ENCODE assay signal across 8 cellular contexts in genomic region chr6:84415068-84415467, GRCh38.
"Had no signal": no experiment of that assay in that cellular context is flagged by ENCODE, and none has a peak within 500 bp of the region (broad histone marks: within the 10 kb centered on the region; RNA-seq: fewer than 3 reads in every experiment).

No MANE protein-coding gene starts in this region.

- DNase-seq: H9, HCEC 1CT had no signal

- H3K9me3 Mint-ChIP-seq: GM23338, H9 had no signal

- ATAC-seq: GM23338, HepG2 had no signal

- H3K4me3 ChIP-seq: GM23338 had no signal

- H3K27ac Mint-ChIP-seq: H9, IgD-negative memory B cell had no signal

- H3K27ac ChIP-seq: HL-60 had no signal

- H3K4me2 ChIP-seq: GM23338 had no signal

- FAIRE-seq: H1, H54, HepG2 had no signal

- H3K4me1 Mint-ChIP-seq: IgD-negative memory B cell had no signal

- H2AFZ ChIP-seq: GM23338 had no signal

- H3K36me3 Mint-ChIP-seq: IgD-negative memory B cell had no signal

- H3K4me3 Mint-ChIP-seq: GM23338, H9, IgD-negative memory B cell had no signal
